In genomic region chr9:101592788-101593187, GRCh38 we compare ENCODE assay signal across 20 cellular contexts. TPM values are rescaled to one million over a fixed set of nuclear protein-coding genes. Genes with fewer than 3 reads are reported as not detected.
DNase-seq lines count a peak whose midpoint lies in the region; TF ChIP-seq lines count a peak whose summit lies in the region.
"Had no signal": no experiment of that assay in that cellular context is flagged by ENCODE, and none has a peak within 500 bp of the region (broad histone marks: within the 10 kb centered on the region; RNA-seq: fewer than 3 reads in every experiment).

No MANE protein-coding gene starts in this region.

- H3K4me1 ChIP-seq in GM23248 (ENCODE audit: insufficient read depth) (peaks cover 4% of the 10 kb centered on the region; the same call in 1 of the 2 replicates), osteoblast (ENCODE audit: insufficient read depth, low read length) (no peaks in the 10 kb centered on the region)

- H3K9ac ChIP-seq in GM23248 = no peak overlapping the region

- no peaks in the 10 kb centered on the region; the same call in 1 of the 2 replicates for H3K9me2 ChIP-seq in GM23248 (ENCODE audit: insufficient read depth)

- no peaks in the 10 kb centered on the region for H3K36me3 Mint-ChIP-seq in activated CD4-positive, alpha-beta memory T cell treated with anti-CD3 and anti-CD28 coated beads, Interleukin-2, amount 10 ng/mL, durations not matched to agents 7 days and 5 days (ENCODE audit: low read depth)
- H3K36me3 Mint-ChIP-seq: CD4-positive, alpha-beta memory T cell had no signal

- peaks cover 1% of the 10 kb centered on the region for H3K4me1 Mint-ChIP-seq in activated CD4-positive, alpha-beta memory T cell treated with anti-CD3 and anti-CD28 coated beads, Interleukin-2, amount 10 ng/mL, durations not matched to agents 7 days and 5 days

- CTCF ChIA-PET in activated CD4-positive, alpha-beta memory T cell treated with anti-CD3 and anti-CD28 coated beads, Interleukin-2, amount 10 ng/mL, durations not matched to agents 7 days and 5 days (lab: Charles Lee) = interaction anchor here (0.6 kb wide), 1 partner anchor 1865 kb away, joined by 3 read pairs; no protein-coding TSS in a partner anchor

- H3K4me3 Mint-ChIP-seq in activated CD4-positive, alpha-beta memory T cell treated with anti-CD3 and anti-CD28 coated beads, Interleukin-2, amount 10 ng/mL, durations not matched to agents 7 days and 5 days = no peak overlapping the region
- H3K4me3 Mint-ChIP-seq: CD4-positive, alpha-beta memory T cell had no signal

- H3K36me3 ChIP-seq in GM23248 (ENCODE audit: low read depth) (no peaks in the 10 kb centered on the region), osteoblast (ENCODE audit: insufficient read depth, low read length) (no peaks in the 10 kb centered on the region)

- in situ Hi-C loops in GM23248 (cut with MboI) = no loop called here

- no peaks in the 10 kb centered on the region for H3K9me3 Mint-ChIP-seq in activated CD4-positive, alpha-beta memory T cell treated with anti-CD3 and anti-CD28 coated beads, Interleukin-2, amount 10 ng/mL, durations not matched to agents 7 days and 5 days
- H3K9me3 Mint-ChIP-seq: CD4-positive, alpha-beta memory T cell had no signal

- DNase-seq in EH (ENCODE audit: low read depth) (peak; percentile 3), GM23248 (peak; percentile 2), epithelial cell of esophagus (ENCODE audit: low read depth) (peak; percentile 18), osteoblast (ENCODE audit: insufficient read length, low spot score, missing footprints) (peak; percentile 50), OCI-M1 (lab: John Stamatoyannopoulos, UW) (no peak), dermis blood vessel endothelial cell (no peak), NCI-H1105 treated with DMSO at 0.1 percent for 48 hours (lab: John Stamatoyannopoulos, UW) (no peak)
- no peak for DNase-seq in activated CD4-positive, alpha-beta memory T cell treated with anti-CD3 and anti-CD28 coated beads, Interleukin-2, amount 10 ng/mL, durations not matched to agents 7 days and 5 days
- DNase-seq: ACHN; AML-193; CD4-positive, alpha-beta memory T cell; DMS153; DMS79; GOT3; KG1 had no signal

- H4K20me1 ChIP-seq in GM23248 (ENCODE audit: insufficient read depth) (no peaks in the 10 kb centered on the region), osteoblast (ENCODE audit: insufficient read depth, low read length) (no peaks in the 10 kb centered on the region)

- no peak overlapping the region for H3K27ac Mint-ChIP-seq in activated CD4-positive, alpha-beta memory T cell treated with anti-CD3 and anti-CD28 coated beads, Interleukin-2, amount 10 ng/mL, durations not matched to agents 7 days and 5 days
- H3K27ac Mint-ChIP-seq: CD4-positive, alpha-beta memory T cell had no signal

- H3K4me2 ChIP-seq in GM23248 (ENCODE audit: unreplicated experiment) (no peak overlapping the region), osteoblast (ENCODE audit: insufficient read depth, low read length) (no peak overlapping the region)

- H3K4me3 ChIP-seq in GM23248 (no peak overlapping the region), epithelial cell of esophagus (ENCODE audit: low read length) (no peak overlapping the region), osteoblast (ENCODE audit: insufficient read depth, low read length) (no peak overlapping the region)

- TF ChIP-seq CTCF in epithelial cell of esophagus (IDR thresholded peaks at IDR 0.05; ENCODE audit: insufficient read depth, low read depth, low read length, missing control alignments) (no peak), osteoblast (IDR thresholded peaks at IDR 0.05; ENCODE audit: extremely low read depth, low read depth, low read length) (no peak)

- H3K9me3 ChIP-seq in GM23248 (ENCODE audit: low read depth) = no peaks in the 10 kb centered on the region
- H3K9me3 ChIP-seq in osteoblast (ENCODE audit: low read depth, low read length) = no peaks in the 10 kb centered on the region

- H3F3A ChIP-seq in GM23248 (ENCODE audit: insufficient read depth) = no peaks in the 10 kb centered on the region

- no peaks in the 10 kb centered on the region for H3K27me3 Mint-ChIP-seq in activated CD4-positive, alpha-beta memory T cell treated with anti-CD3 and anti-CD28 coated beads, Interleukin-2, amount 10 ng/mL, durations not matched to agents 7 days and 5 days

- H3K27ac ChIP-seq in GM23248 = no peak overlapping the region
- no peak overlapping the region for H3K27ac ChIP-seq in osteoblast (ENCODE audit: low read depth, low read length)
- H3K27ac ChIP-seq: C4-2B had no signal

- no peaks in the 10 kb centered on the region for H3K79me2 ChIP-seq in GM23248 (ENCODE audit: insufficient read depth)
- H3K79me2 ChIP-seq in osteoblast (ENCODE audit: insufficient read depth, low read length) = no peaks in the 10 kb centered on the region

- POLR2A ChIA-PET in activated CD4-positive, alpha-beta memory T cell treated with anti-CD3 and anti-CD28 coated beads, Interleukin-2, amount 10 ng/mL, durations not matched to agents 7 days and 5 days (lab: Charles Lee) = no interaction called here

- H2AFZ ChIP-seq in GM23248 (no peak overlapping the region), osteoblast (ENCODE audit: low read length) (no peak overlapping the region)

- H3K27me3 ChIP-seq in GM23248 (replicated peaks; ENCODE audit: insufficient read depth) (no peaks in the 10 kb centered on the region), osteoblast (ENCODE audit: insufficient read depth, low read length) (no peaks in the 10 kb centered on the region)

RNA-seq across cellular contexts. Expression of gene PPP3R2, which starts 2.0 kb away (rescaled TPM):
- total RNA-seq in GM23248 (2014; rRNA removed; shearing (Covaris generic)) = not detected in 2 replicates
- not detected in 2 replicates for polyA plus RNA-seq in GM23248 (2016; fragmentation: Nextera tagmentation; extraction: Ambion mirVana)
- total RNA-seq in osteoblast (not detected in 2 replicates), dermis blood vessel endothelial cell (not detected in 2 replicates)
- not detected for total RNA-seq in activated CD4-positive, alpha-beta memory T cell treated with anti-CD3 and anti-CD28 coated beads, Interleukin-2, amount 10 ng/mL, durations not matched to agents 7 days and 5 days
- total RNA-seq: CD4-positive, alpha-beta memory T cell; Daoy; H7; HepG2 had no signal
- polyA plus RNA-seq: BJ; CD4-positive, alpha-beta memory T cell; HepG2 had no signal

RNA-seq across cellular contexts. Expression of gene RNF20, which starts 59.1 kb away (rescaled TPM):
- 23.9 and 26.3 TPM in 2 replicates for total RNA-seq in GM23248 (2014; rRNA removed; shearing (Covaris generic))
- 29.5 and 34.3 TPM in 2 replicates for polyA plus RNA-seq in GM23248 (2016; fragmentation: Nextera tagmentation; extraction: Ambion mirVana)
- total RNA-seq in osteoblast (26.2 and 29.0 TPM in 2 replicates), dermis blood vessel endothelial cell (36.8 and 42.5 TPM in 2 replicates)
- 10 to 100 TPM; 43.1 to 43.3 TPM for total RNA-seq in activated CD4-positive, alpha-beta memory T cell treated with anti-CD3 and anti-CD28 coated beads, Interleukin-2, amount 10 ng/mL, durations not matched to agents 7 days and 5 days

Comparison
In these comparisons a context has a peak if more than half of its experiments do, and no peak if none do; other contexts are left out.
1. DNase-seq: peak in EH (single experiment), GM23248 (single experiment), epithelial cell of esophagus (single experiment) and osteoblast (single experiment); none in OCI-M1 (single experiment), dermis blood vessel endothelial cell (single experiment), activated CD4-positive, alpha-beta memory T cell treated with anti-CD3 and anti-CD28 coated beads, Interleukin-2, amount 10 ng/mL, durations not matched to agents 7 days and 5 days (single experiment) and NCI-H1105 treated with DMSO at 0.1 percent for 48 hours (single experiment).